ENCODE assay signal across 23 cellular contexts in the genomic region with DNA sequence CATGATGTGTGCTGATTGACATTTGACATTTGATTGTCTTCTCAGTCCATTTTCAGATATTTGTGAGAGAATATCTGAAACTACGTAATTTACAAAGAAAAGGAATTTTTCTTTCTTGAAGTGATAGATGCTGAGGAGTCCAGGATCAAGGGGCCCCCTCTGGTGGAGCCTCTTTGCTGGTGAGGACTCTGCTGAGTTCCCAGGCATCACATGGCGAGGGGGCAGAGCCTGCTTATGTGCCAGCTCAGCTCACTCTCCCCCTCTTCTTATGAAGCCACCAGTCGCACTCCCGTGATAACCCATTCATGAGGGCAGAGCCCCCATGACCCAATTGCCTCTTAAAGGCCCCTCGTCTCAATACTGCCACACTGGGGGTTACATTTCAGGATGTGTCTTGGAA.
A peak's percentile ranks its signal among the peaks of the same experiment; 100 is the strongest.
DNase-seq lines count a peak whose midpoint lies in the region; ATAC-seq and TF ChIP-seq lines count a peak whose summit lies in the region.
"Had no signal": no experiment of that assay in that cellular context is flagged by ENCODE, and none has a peak within 500 bp of the region (broad histone marks: within the 10 kb centered on the region; RNA-seq: fewer than 3 reads in every experiment).

No MANE protein-coding gene starts in this region.

- H2AFZ ChIP-seq in smooth muscle cell (ENCODE audit: low read depth) = no peak overlapping the region

- H3K27ac ChIP-seq in smooth muscle cell (ENCODE audit: low read depth) (peak overlapping the region; percentile 72), aorta (ENCODE audit: low read depth in 1 of 2, low read length in 2 of 2) (no peak overlapping the region)
- H3K27ac ChIP-seq: C4-2B, Peyer's patch had no signal

- H3K4me3 Mint-ChIP-seq in HFFc6 = no peak overlapping the region
- H3K4me3 Mint-ChIP-seq in chondrocyte (ENCODE audit: unreplicated experiment) = no peak overlapping the region

- H3K4me2 ChIP-seq in smooth muscle cell = peak overlapping the region; percentile 68

- H3K27me3 ChIP-seq in smooth muscle cell (ENCODE audit: low read depth) (no peaks in the 10 kb centered on the region), aorta (ENCODE audit: control insufficient read depth in 1 of 2, insufficient read depth in 2 of 2, low read length in 1 of 2) (no peaks in the 10 kb centered on the region)
- H3K27me3 ChIP-seq: Peyer's patch had no signal

- H3K27ac Mint-ChIP-seq in HFFc6 = no peak overlapping the region
- H3K27ac Mint-ChIP-seq in chondrocyte (ENCODE audit: unreplicated experiment) = no peak overlapping the region

- H3K9me3 Mint-ChIP-seq in HFFc6 = no peaks in the 10 kb centered on the region
- H3K9me3 Mint-ChIP-seq in chondrocyte (ENCODE audit: low read depth) = no peaks in the 10 kb centered on the region

- TF ChIP-seq CTCF in HFFc6 (IDR thresholded peaks at IDR 0.05) (peak; percentile 35), chondrocyte (IDR thresholded peaks at IDR 0.05) (peak; percentile 18), fibroblast of villous mesenchyme (IDR thresholded peaks at IDR 0.05; ENCODE audit: insufficient read depth, low read depth, low read length) (peak; percentile 11), smooth muscle cell (IDR thresholded peaks at IDR 0.05; ENCODE audit: borderline replicate concordance, insufficient read depth, poor library complexity, severe bottlenecking) (no peak), lower leg skin (IDR thresholded peaks at IDR 0.05) (no peak)

- H3K4me1 Mint-ChIP-seq in HFFc6 (ENCODE audit: low read depth) = peaks cover 45% of the 10 kb centered on the region
- peaks cover 41% of the 10 kb centered on the region for H3K4me1 Mint-ChIP-seq in chondrocyte (ENCODE audit: low read depth)

- H3K36me3 ChIP-seq in smooth muscle cell (ENCODE audit: low read depth) = no peaks in the 10 kb centered on the region
- H3K36me3 ChIP-seq in aorta (ENCODE audit: control insufficient read depth in 1 of 2, insufficient read depth in 2 of 2, low read length in 1 of 2) = no peaks in the 10 kb centered on the region
- H3K36me3 ChIP-seq: Peyer's patch had no signal

- TF ChIP-seq POLR2A in lower leg skin (IDR thresholded peaks at IDR 0.05) = no peak

- 91% methylated on average over 5 of the region's 5 CpGs for WGBS in smooth muscle cell (ENCODE audit: low lambda C conversion rate)
- WGBS in lower leg skin, 2 donors = 97 to 98% methylated on average over 5 of the region's 5 CpGs
- WGBS in aorta, 2 donors = 79 to 85% methylated on average over 5 of the region's 5 CpGs

- peaks cover 13% of the 10 kb centered on the region for H3F3A ChIP-seq in smooth muscle cell (ENCODE audit: low read depth)

- intact Hi-C loops in lower leg skin (cut with DNase I; ENCODE audit: low total_unique reads) (no loop called here), aorta (cut with DNase I) (no loop called here)

- H3K79me2 ChIP-seq in smooth muscle cell (ENCODE audit: low read depth) = peaks cover 76% of the 10 kb centered on the region

- H3K4me3 ChIP-seq in fibroblast of villous mesenchyme (ENCODE audit: low read depth, low read length) = no peak overlapping the region
- H3K4me3 ChIP-seq in smooth muscle cell = no peak overlapping the region
- H3K4me3 ChIP-seq in lower leg skin (ENCODE audit: low read depth, poor library complexity, severe bottlenecking) = no peak overlapping the region
- H3K4me3 ChIP-seq in aorta (ENCODE audit: low read length in 2 of 2) = no peak overlapping the region
- H3K4me3 ChIP-seq: Peyer's patch had no signal

- H4K20me1 ChIP-seq in smooth muscle cell (ENCODE audit: low read depth) = peaks cover 70% of the 10 kb centered on the region

- H3K36me3 Mint-ChIP-seq in HFFc6 (ENCODE audit: low read depth) (peaks cover 18% of the 10 kb centered on the region), chondrocyte (ENCODE audit: low read depth) (peaks cover 9% of the 10 kb centered on the region)

- H3K9me3 ChIP-seq in smooth muscle cell (replicated peaks; ENCODE audit: low read depth) = no peaks in the 10 kb centered on the region
- H3K9me3 ChIP-seq in aorta (ENCODE audit: control insufficient read depth, low read length) = no peaks in the 10 kb centered on the region
- H3K9me3 ChIP-seq: Peyer's patch had no signal

- peaks cover 14% of the 10 kb centered on the region for H3K4me1 ChIP-seq in smooth muscle cell (ENCODE audit: low read depth)
- peaks cover 2 to 23% of the 10 kb centered on the region in 2 donors for H3K4me1 ChIP-seq in aorta (ENCODE audit: control insufficient read depth in 1 of 2, insufficient read depth in 2 of 2, low read length in 2 of 2)

- ATAC-seq in aorta (ENCODE audit: low FRiP score) = no peak
- ATAC-seq: HepG2, Right ventricle myocardium inferior had no signal

- H3K27me3 Mint-ChIP-seq in HFFc6 (ENCODE audit: insufficient read depth) (no peaks in the 10 kb centered on the region), chondrocyte (ENCODE audit: low read depth) (no peaks in the 10 kb centered on the region)

- DNase-seq in HFFc6 = no peak
- DNase-seq in chondrocyte (ENCODE audit: low spot score) = no peak
- no peak for DNase-seq in fibroblast of villous mesenchyme (ENCODE audit: low read depth)
- no peak for DNase-seq in smooth muscle cell (lab: John Stamatoyannopoulos, UW; ENCODE audit: unreplicated experiment)
- DNase-seq in lower leg skin (ENCODE audit: low spot score in 2 of 2) = no peak
- no peak for DNase-seq in DMS 273 (lab: John Stamatoyannopoulos, UW; ENCODE audit: unreplicated experiment)
- DNase-seq in aorta = no peak
- DNase-seq: ACHN; AML-193; DMS79 treated with DMSO at 0.1 percent for 48 hours; GOT3; KG1; MV-4-11; NCI-H1417; NCI-H187; NCI-H2107; NCI-H510A; NCI-H748 treated with DMSO at 0.1 percent for 48 hours; NK-92 treated with Interleukin-12 subunit alpha and Interleukin-12 subunit beta, amount 100 ng/mL, for 24 hours; Peyer's patch had no signal

- H3K9ac ChIP-seq in smooth muscle cell (ENCODE audit: low read depth) = no peak overlapping the region

Comparison
In these comparisons a context has a peak if more than half of its experiments do, and no peak if none do; other contexts are left out.
1. CTCF ChIP-seq: peak in HFFc6 (single experiment), chondrocyte (single experiment) and fibroblast of villous mesenchyme (single experiment); none in smooth muscle cell (single experiment) and lower leg skin (0 of 3).